8 cellular contexts compared by ENCODE assay signal in genomic region chr16:30417447-30418349, GRCh38. TPM values are rescaled to one million over a fixed set of nuclear protein-coding genes. Genes with fewer than 3 reads are reported as not detected.
A peak's percentile ranks its signal among the peaks of the same experiment; 100 is the strongest.
DNase-seq lines count a peak whose midpoint lies in the region; ATAC-seq and TF ChIP-seq lines count a peak whose summit lies in the region.

No MANE protein-coding gene starts in this region.

- H3K9me3 Mint-ChIP-seq in activated CD4-positive, alpha-beta memory T cell treated with anti-CD3 and anti-CD28 coated beads, Interleukin-2, amount 10 ng/mL, durations not matched to agents 7 days and 5 days, result no peaks in the 10 kb centered on the region

- 1% methylated on average over 128 to 142 of the region's 142 CpGs for WGBS in lung, 2 donors

- CTCF ChIA-PET in activated CD4-positive, alpha-beta memory T cell treated with anti-CD3 and anti-CD28 coated beads, Interleukin-2, amount 10 ng/mL, durations not matched to agents 7 days and 5 days (lab: Charles Lee), result interaction anchor here (0.6 to 4.2 kb wide), 18 partner anchors 8 to 211 kb away, joined by 3 to 58 read pairs (median 4); partner anchors contain the start of genes DCTPP1, TBC1D10B, ZNF689 and ZNF747

- H3K4me1 ChIP-seq in lung (ENCODE audit: control insufficient read depth in 2 of 2, insufficient read depth in 2 of 2, low read length in 2 of 2), result no peaks in the 10 kb centered on the region

- H3K9me3 ChIP-seq in lung (ENCODE audit: control insufficient read depth in 2 of 2, insufficient read depth in 1 of 2, low read length in 1 of 2), result no peaks in the 10 kb centered on the region

- peak overlapping the region; percentile 50 for H3K4me3 ChIP-seq in lung

- peak overlapping the region; percentile 64 for H3K27ac Mint-ChIP-seq in activated CD4-positive, alpha-beta memory T cell treated with anti-CD3 and anti-CD28 coated beads, Interleukin-2, amount 10 ng/mL, durations not matched to agents 7 days and 5 days

- no peaks in the 10 kb centered on the region for H3K27me3 ChIP-seq in lung (ENCODE audit: control insufficient read depth, insufficient read depth)

- H3K36me3 Mint-ChIP-seq in activated CD4-positive, alpha-beta memory T cell treated with anti-CD3 and anti-CD28 coated beads, Interleukin-2, amount 10 ng/mL, durations not matched to agents 7 days and 5 days (ENCODE audit: low read depth), result peaks cover 25% of the 10 kb centered on the region

- H3K27me3 Mint-ChIP-seq in activated CD4-positive, alpha-beta memory T cell treated with anti-CD3 and anti-CD28 coated beads, Interleukin-2, amount 10 ng/mL, durations not matched to agents 7 days and 5 days, result no peaks in the 10 kb centered on the region

- H3K36me3 ChIP-seq in lung (ENCODE audit: control insufficient read depth in 2 of 2, insufficient read depth in 2 of 2, low read length in 2 of 2), result peaks cover 2 to 3% of the 10 kb centered on the region in 2 donors

- peak; percentile 65 for ATAC-seq in GM18519 (IDR thresholded peaks at IDR 0.05; ENCODE audit: low FRiP score, unreplicated experiment)
- peak; percentile 83 for ATAC-seq in HG03064 (IDR thresholded peaks at IDR 0.05; ENCODE audit: low read depth, unreplicated experiment)
- ATAC-seq in lung (ENCODE audit: insufficient read depth, low FRiP score), result peak; percentile 96

- POLR2A ChIA-PET in activated CD4-positive, alpha-beta memory T cell treated with anti-CD3 and anti-CD28 coated beads, Interleukin-2, amount 10 ng/mL, durations not matched to agents 7 days and 5 days (lab: Charles Lee), result interaction anchor here (0.6 to 3.7 kb wide), 34 partner anchors 10 to 365 kb away, joined by 3 to 36 read pairs (median 5); partner anchors contain the start of genes ALDOA, CD2BP2, CORO1A and DCTPP1

- peaks cover 41% of the 10 kb centered on the region for H3K4me1 Mint-ChIP-seq in activated CD4-positive, alpha-beta memory T cell treated with anti-CD3 and anti-CD28 coated beads, Interleukin-2, amount 10 ng/mL, durations not matched to agents 7 days and 5 days

- peak overlapping the region; percentile 60 for H3K4me3 Mint-ChIP-seq in activated CD4-positive, alpha-beta memory T cell treated with anti-CD3 and anti-CD28 coated beads, Interleukin-2, amount 10 ng/mL, durations not matched to agents 7 days and 5 days

- no peak for TF ChIP-seq CTCF in lung (IDR thresholded peaks at IDR 0.05; ENCODE audit: control extremely low read depth, extremely low read depth)

- DNase-seq in 8988T, result peak; percentile 88
- peak; percentile 70 for DNase-seq in NCI-H226
- DNase-seq in activated CD4-positive, alpha-beta memory T cell treated with anti-CD3 and anti-CD28 coated beads, Interleukin-2, amount 10 ng/mL, durations not matched to agents 7 days and 5 days, result peak; percentile 92
- DNase-seq in ecto neural progenitor cell (ENCODE audit: low spot score), result peak; percentile 91
- DNase-seq in lung (ENCODE audit: low spot score), result peak; percentile 86
- peak; percentile 75 to 87 (median 77) for DNase-seq in stimulated activated CD4-positive, alpha-beta T cell treated with anti-CD3 and anti-CD28 coated beads, TNF-alpha, amount 100 ng/mL, for 24 hours (ENCODE audit: low read depth in 3 of 3)

- H3K27ac ChIP-seq in lung (ENCODE audit: low read depth in 1 of 2, low read length in 1 of 2), result peak overlapping the region; percentile 39 to 91

RNA-seq across cellular contexts. Expression of gene ZNF771, which starts 10.3 kb away (rescaled TPM):
- total RNA-seq in activated CD4-positive, alpha-beta memory T cell treated with anti-CD3 and anti-CD28 coated beads, Interleukin-2, amount 10 ng/mL, durations not matched to agents 7 days and 5 days, result 1 to 10 TPM; 4.2 to 4.5 TPM
- total RNA-seq in lung, result 1 to 10 TPM; 3.0 to 7.2 TPM
- polyA plus RNA-seq in lung, result 1 to 10 TPM; 3.3 to 5.4 TPM

RNA-seq across cellular contexts. Expression of gene DCTPP1, which starts 12.1 kb away (rescaled TPM):
- total RNA-seq in activated CD4-positive, alpha-beta memory T cell treated with anti-CD3 and anti-CD28 coated beads, Interleukin-2, amount 10 ng/mL, durations not matched to agents 7 days and 5 days, result 10 to 100 TPM; 51.3 to 51.4 TPM
- total RNA-seq in lung, result 10 to 100 TPM; 13.2 to 33.8 TPM
- 10 to 100 TPM; 20.3 to 50.9 TPM for polyA plus RNA-seq in lung

RNA-seq across cellular contexts. Expression of gene ZNF48, which starts 22.5 kb away (rescaled TPM):
- total RNA-seq in activated CD4-positive, alpha-beta memory T cell treated with anti-CD3 and anti-CD28 coated beads, Interleukin-2, amount 10 ng/mL, durations not matched to agents 7 days and 5 days, result 10 to 100 TPM; 14.2 to 14.5 TPM
- total RNA-seq in lung, result 1 to 10 TPM; 5.3 to 8.0 TPM
- 1 to 10 TPM; 4.2 to 4.7 TPM for polyA plus RNA-seq in lung

RNA-seq across cellular contexts. Expression of gene SEPHS2, which starts 28.0 kb away (rescaled TPM):
- total RNA-seq in activated CD4-positive, alpha-beta memory T cell treated with anti-CD3 and anti-CD28 coated beads, Interleukin-2, amount 10 ng/mL, durations not matched to agents 7 days and 5 days, result 10 to 100 TPM; 56.3 to 57.8 TPM
- 10 to 100 TPM; 17.1 to 54.5 TPM for total RNA-seq in lung
- polyA plus RNA-seq in lung, result 10 to 100 TPM; 37.5 to 68.6 TPM

RNA-seq across cellular contexts. Expression of gene SEPTIN1, which starts 35.3 kb away (rescaled TPM):
- 100 to 1,000 TPM; 343 to 354 TPM for total RNA-seq in activated CD4-positive, alpha-beta memory T cell treated with anti-CD3 and anti-CD28 coated beads, Interleukin-2, amount 10 ng/mL, durations not matched to agents 7 days and 5 days
- total RNA-seq in lung, result 1 to 10 TPM; 3.3 to 4.6 TPM
- polyA plus RNA-seq in lung, result 1 to 10 TPM; 5.8 to 7.3 TPM

Comparison
In these comparisons a context has a peak if more than half of its experiments do, and no peak if none do; other contexts are left out.
1. Peak in every context shown above with its lines: DNase-seq, ATAC-seq, H3K4me3 ChIP-seq and H3K27ac ChIP-seq.